29 cellular contexts compared by ENCODE assay signal in the genomic region with DNA sequence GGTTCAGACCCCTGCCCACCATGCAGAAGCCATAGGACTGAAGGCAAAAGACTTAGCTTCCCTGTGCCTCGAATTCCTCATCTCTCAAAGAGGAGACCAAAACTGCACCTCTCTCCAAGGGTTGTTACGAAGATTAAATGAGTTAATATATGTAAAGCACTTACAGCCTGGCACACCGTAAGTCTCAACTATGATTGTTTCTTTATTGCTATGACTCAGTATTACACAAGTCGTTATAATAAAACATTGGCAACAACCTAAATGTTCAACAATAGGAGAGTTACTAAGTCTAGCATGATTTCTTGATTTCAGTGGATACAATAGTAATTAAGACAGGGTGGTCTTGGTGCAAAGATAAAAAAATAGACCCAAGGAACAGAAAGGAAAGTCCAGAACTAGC. TPM values are rescaled to one million over a fixed set of nuclear protein-coding genes. Genes with fewer than 3 reads are reported as not detected.
"Had no signal": no experiment of that assay in that cellular context is flagged by ENCODE, and none has a peak within 500 bp of the region (broad histone marks: within the 10 kb centered on the region; RNA-seq: fewer than 3 reads in every experiment).

No MANE protein-coding gene starts in this region.

- H3K4me1 ChIP-seq: SJSA1 had no signal

- H3K4me2 ChIP-seq: KMS-11, PC-9 had no signal

- H3K9ac ChIP-seq: KMS-11 had no signal

- DNase-seq: Kasumi-1, MV-4-11, NCI-H1048, NCI-H1105, NCI-H1417, NCI-H1436 treated with DMSO at 0.1 percent for 48 hours, NCI-H1694, NCI-H187 treated with DMSO at 0.1 percent for 48 hours, NCI-H2081, NCI-H2107, NCI-H2227 treated with DMSO at 0.1 percent for 48 hours, NCI-H510A, NCI-H524 treated with DMSO at 0.1 percent for 48 hours, NCI-H69, NCI-H774, PC-9, Right ventricle myocardium superior, RPMI8226, SIG-M5, T-cell had no signal

- H3K27ac ChIP-seq: HL-60, KMS-11, PC-9, SJSA1, SK-N-MC had no signal

- H3K9me3 ChIP-seq: Peyer's patch, SJSA1 had no signal

- H2AFZ ChIP-seq: PC-9 had no signal

- H3K27me3 ChIP-seq: Peyer's patch had no signal

- H3K36me3 ChIP-seq: Peyer's patch, SJSA1 had no signal

- ATAC-seq: K562, T-cell had no signal

- FAIRE-seq: HTR-8/SVneo had no signal

- H3K4me3 ChIP-seq: K562, PC-9, Peyer's patch, SJSA1, SK-N-MC had no signal

RNA-seq across cellular contexts. Expression of gene FGD5, which starts 19.6 kb away (rescaled TPM):
- total RNA-seq: MCF 10A, PC-9, SJSA1 had no signal
- polyA plus RNA-seq: IgD-negative memory B cell, K562 had no signal
